8 cellular contexts compared by ENCODE assay signal in genomic region chr21:25572895-25573310, GRCh38.
DNase-seq lines count a peak whose midpoint lies in the region; ATAC-seq and TF ChIP-seq lines count a peak whose summit lies in the region.

No MANE protein-coding gene starts in this region.

- peaks cover 30% of the 10 kb centered on the region for H3F3A ChIP-seq in DOHH2 (ENCODE audit: control insufficient read depth, insufficient read depth)

- DNase-seq in central memory CD8-positive, alpha-beta T cell (ENCODE audit: low spot score in 2 of 2) = no peak
- DNase-seq in NCI-H774 (lab: John Stamatoyannopoulos, UW) = no peak
- DNase-seq in NCI-H1105 treated with DMSO at 0.1 percent for 48 hours (lab: John Stamatoyannopoulos, UW) = no peak
- DNase-seq in NOMO-1 (lab: John Stamatoyannopoulos, UW; ENCODE audit: unreplicated experiment in 2 of 2) = no peak
- no peak for DNase-seq in activated CD4-positive, alpha-beta T cell treated with anti-CD3 and anti-CD28 coated beads for 4 hours

- peak overlapping the region; percentile 75 for H3K4me2 ChIP-seq in DOHH2 (ENCODE audit: low read length)

- peak overlapping the region; percentile 73 for H3K4me3 Mint-ChIP-seq in central memory CD8-positive, alpha-beta T cell

- peak overlapping the region; percentile 65 for H3K27ac ChIP-seq in DOHH2 (ENCODE audit: low read depth, low read length)

- peaks cover 66% of the 10 kb centered on the region for H3K4me1 ChIP-seq in DOHH2 (ENCODE audit: control insufficient read depth, low read length)

- peaks cover 14% of the 10 kb centered on the region for H3K36me3 Mint-ChIP-seq in central memory CD8-positive, alpha-beta T cell (ENCODE audit: insufficient read depth)

- H3K4me1 Mint-ChIP-seq in central memory CD8-positive, alpha-beta T cell = peaks cover 44% of the 10 kb centered on the region

- H3K36me3 ChIP-seq in DOHH2 (ENCODE audit: control insufficient read depth, low read length) = peaks cover 73% of the 10 kb centered on the region

- no peaks in the 10 kb centered on the region for H4K20me1 ChIP-seq in DOHH2 (ENCODE audit: control insufficient read depth, insufficient read depth, low read depth, low read length)

- H3K79me2 ChIP-seq in DOHH2 (ENCODE audit: control insufficient read depth, low read length) = peaks cover 35% of the 10 kb centered on the region

- peak overlapping the region; percentile 42 for H3K4me3 ChIP-seq in DOHH2 (ENCODE audit: low read length)

- no peak for TF ChIP-seq CTCF in DOHH2 (IDR thresholded peaks at IDR 0.05; ENCODE audit: low read depth, low read length, poor library complexity, severe bottlenecking)

- peak; percentile 31 for ATAC-seq in GM21447 (IDR thresholded peaks at IDR 0.05; ENCODE audit: unreplicated experiment)
- peak; percentile 29 for ATAC-seq in HG03575 (IDR thresholded peaks at IDR 0.05; ENCODE audit: extremely low read depth, insufficient number of reproducible peaks, low FRiP score, unreplicated experiment)
- ATAC-seq in central memory CD8-positive, alpha-beta T cell (replicated peaks; ENCODE audit: extremely low read depth, poor library complexity, severe bottlenecking) = peak; percentile 71

- H3K27me3 ChIP-seq in DOHH2 (ENCODE audit: control insufficient read depth, low read length) = no peaks in the 10 kb centered on the region

- H3K27me3 Mint-ChIP-seq in central memory CD8-positive, alpha-beta T cell = no peaks in the 10 kb centered on the region

- H3K27ac Mint-ChIP-seq in central memory CD8-positive, alpha-beta T cell (ENCODE audit: low read depth) = peak overlapping the region; percentile 93

- no peaks in the 10 kb centered on the region for H3K9me2 ChIP-seq in DOHH2 (replicated peaks; ENCODE audit: control insufficient read depth, low read length)

- H3K9me3 Mint-ChIP-seq in central memory CD8-positive, alpha-beta T cell = no peaks in the 10 kb centered on the region

- H3K9me3 ChIP-seq in DOHH2 (ENCODE audit: control insufficient read depth, insufficient read depth, low read length) = no peaks in the 10 kb centered on the region
